8 cellular contexts compared by ENCODE assay signal in genomic region chr6:159761135-159761872, GRCh38. TPM values are rescaled to one million over a fixed set of nuclear protein-coding genes. Genes with fewer than 3 reads are reported as not detected.
DNase-seq lines count a peak whose midpoint lies in the region; ATAC-seq, FAIRE-seq and TF ChIP-seq lines count a peak whose summit lies in the region.

No MANE protein-coding gene starts in this region.

- peak overlapping the region; percentile 86 to 95 (median 88) for H3K4me3 ChIP-seq in esophagus squamous epithelium

- peaks cover 52% of the 10 kb centered on the region for H3K36me3 Mint-ChIP-seq in T-helper 2 cell treated with Interferon-gamma antibody and Interleukin-4, amounts not matched to agents 5 μg/mL and 100 μg/mL, for 36 hours (ENCODE audit: low read depth)
- H3K36me3 Mint-ChIP-seq in WTC11, result peaks cover 51% of the 10 kb centered on the region
- H3K36me3 Mint-ChIP-seq in natural killer cell treated with Interleukin-12 subunit alpha and Interleukin-12 subunit beta and Interleukin-15 and Interleukin-18, amount 100 ng/mL, for 72 hours, result peaks cover 20% of the 10 kb centered on the region

- CTCF ChIA-PET in WTC11 (lab: Charles Lee), result no interaction called here

- no peaks in the 10 kb centered on the region for H3K9me3 Mint-ChIP-seq in T-helper 2 cell treated with Interferon-gamma antibody and Interleukin-4, amounts not matched to agents 5 μg/mL and 100 μg/mL, for 36 hours
- H3K9me3 Mint-ChIP-seq in WTC11, result no peaks in the 10 kb centered on the region
- no peaks in the 10 kb centered on the region for H3K9me3 Mint-ChIP-seq in natural killer cell treated with Interleukin-12 subunit alpha and Interleukin-12 subunit beta and Interleukin-15 and Interleukin-18, amount 100 ng/mL, for 72 hours

- FAIRE-seq in urothelium cell line (lab: Jason Lieb, UNC), result no peak

- ATAC-seq in HG03039 (IDR thresholded peaks at IDR 0.05; ENCODE audit: unreplicated experiment) (peak; percentile 0), WTC11 (no peak), HG03442 (IDR thresholded peaks at IDR 0.05; ENCODE audit: unreplicated experiment) (no peak)
- ATAC-seq in natural killer cell treated with Interleukin-12 subunit alpha and Interleukin-12 subunit beta and Interleukin-15 and Interleukin-18, amount 100 ng/mL, for 72 hours, result peak in 1 of 2 donors; percentile 2

- peaks cover 14 to 37% (median 21%) of the 10 kb centered on the region in 3 donors for H3K4me1 ChIP-seq in esophagus squamous epithelium

- DNase-seq in T-helper 2 cell treated with Interferon-gamma antibody and Interleukin-4, amounts not matched to agents 5 μg/mL and 100 μg/mL, for 36 hours (ENCODE audit: low spot score), result no peak
- no peak for DNase-seq in T-helper 2 cell
- peak; percentile 29 for DNase-seq in WTC11 (ENCODE audit: low spot score)
- DNase-seq in esophagus squamous epithelium (lab: John Stamatoyannopoulos, UW), result no peak
- DNase-seq in natural killer cell treated with Interleukin-12 subunit alpha and Interleukin-12 subunit beta and Interleukin-15 and Interleukin-18, amount 100 ng/mL, for 72 hours (ENCODE audit: low spot score), result no peak
- DNase-seq in urothelium cell line (ENCODE audit: low spot score), result no peak

- WGBS in esophagus squamous epithelium, 2 donors, result 11 to 13% methylated on average over 6 to 18 of the region's 45 CpGs

- TF ChIP-seq CTCF in WTC11 (IDR thresholded peaks at IDR 0.05) (no peak), esophagus squamous epithelium (IDR thresholded peaks at IDR 0.05) (no peak)

- no peaks in the 10 kb centered on the region for H3K27me3 ChIP-seq in esophagus squamous epithelium

- POLR2A ChIA-PET in WTC11 (lab: Charles Lee), result interaction anchor here (1.0 to 2.2 kb wide), 8 partner anchors 27 to 92 kb away, joined by 3 to 10 read pairs (median 4); partner anchors contain the start of genes MRPL18, TCP1 and WTAP

- peak overlapping the region; percentile 92 to 100 (median 99) for H3K27ac ChIP-seq in esophagus squamous epithelium

- H3K27ac Mint-ChIP-seq in T-helper 2 cell treated with Interferon-gamma antibody and Interleukin-4, amounts not matched to agents 5 μg/mL and 100 μg/mL, for 36 hours, result peak overlapping the region; percentile 98
- H3K27ac Mint-ChIP-seq in WTC11, result peak overlapping the region; percentile 96
- peak overlapping the region; percentile 53 to 89 for H3K27ac Mint-ChIP-seq in natural killer cell treated with Interleukin-12 subunit alpha and Interleukin-12 subunit beta and Interleukin-15 and Interleukin-18, amount 100 ng/mL, for 72 hours

- peak overlapping the region; percentile 90 for H3K4me3 Mint-ChIP-seq in T-helper 2 cell treated with Interferon-gamma antibody and Interleukin-4, amounts not matched to agents 5 μg/mL and 100 μg/mL, for 36 hours
- H3K4me3 Mint-ChIP-seq in WTC11, result peak overlapping the region; percentile 79
- H3K4me3 Mint-ChIP-seq in natural killer cell treated with Interleukin-12 subunit alpha and Interleukin-12 subunit beta and Interleukin-15 and Interleukin-18, amount 100 ng/mL, for 72 hours, result peak overlapping the region; percentile 90

- intact Hi-C loops in esophagus squamous epithelium (cut with DNase I), result loop anchor here (10.0 kb wide), 1 partner anchor 67 kb away; the partner anchor contains the start of gene SOD2

- no peak for TF ChIP-seq POLR2A in esophagus squamous epithelium (IDR thresholded peaks at IDR 0.05)

- peaks cover 8 to 64% (median 21%) of the 10 kb centered on the region in 3 donors for H3K36me3 ChIP-seq in esophagus squamous epithelium

- H3K27me3 Mint-ChIP-seq in T-helper 2 cell treated with Interferon-gamma antibody and Interleukin-4, amounts not matched to agents 5 μg/mL and 100 μg/mL, for 36 hours (ENCODE audit: low read depth), result no peaks in the 10 kb centered on the region
- H3K27me3 Mint-ChIP-seq in WTC11 (ENCODE audit: low read depth), result no peaks in the 10 kb centered on the region; the same call in 1 of the 2 replicates
- H3K27me3 Mint-ChIP-seq in natural killer cell treated with Interleukin-12 subunit alpha and Interleukin-12 subunit beta and Interleukin-15 and Interleukin-18, amount 100 ng/mL, for 72 hours, result no peaks in the 10 kb centered on the region

- H3K9me3 ChIP-seq in esophagus squamous epithelium, result no peaks in the 10 kb centered on the region

- H3K4me1 Mint-ChIP-seq in T-helper 2 cell treated with Interferon-gamma antibody and Interleukin-4, amounts not matched to agents 5 μg/mL and 100 μg/mL, for 36 hours (ENCODE audit: low read depth), result peaks cover 42% of the 10 kb centered on the region
- H3K4me1 Mint-ChIP-seq in WTC11, result peaks cover 34% of the 10 kb centered on the region
- H3K4me1 Mint-ChIP-seq in natural killer cell treated with Interleukin-12 subunit alpha and Interleukin-12 subunit beta and Interleukin-15 and Interleukin-18, amount 100 ng/mL, for 72 hours (ENCODE audit: low read depth in 2 of 2), result peaks cover 32% of the 10 kb centered on the region in 2 donors

TF ChIP-seq in WTC11, 78 proteins besides CTCF, POLR2A, EP300 and RAD21 (continues in another document):
- TF ChIP-seq NFATC4 (CRISPR knock-in tag; IDR thresholded peaks at IDR 0.05), result no peak
- TF ChIP-seq ARID4B (CRISPR knock-in tag; IDR thresholded peaks at IDR 0.05; ENCODE audit: borderline replicate concordance), result 0 out of 2 replicates have a peak, but pooled peaks have one; percentile 3
- TF ChIP-seq MXD4 (CRISPR knock-in tag; IDR thresholded peaks at IDR 0.05; ENCODE audit: borderline replicate concordance), result no peak
- TF ChIP-seq SMAD3 (CRISPR knock-in tag; IDR thresholded peaks at IDR 0.05; ENCODE audit: borderline replicate concordance), result 0 out of 2 replicates have a peak, but pooled peaks have one; percentile 53
- TF ChIP-seq NR1H2 (CRISPR knock-in tag; IDR thresholded peaks at IDR 0.05), result no peak

RNA-seq across cellular contexts. Expression of gene ACAT2, which starts 0.5 kb away (rescaled TPM):
- 96.1 to 138 TPM (median 98.7 TPM) in 3 replicates for total RNA-seq in WTC11 (2021)
- 10 to 100 TPM; 24.9 to 56.8 (median 40.8) TPM for total RNA-seq in esophagus squamous epithelium
- total RNA-seq in natural killer cell treated with Interleukin-12 subunit alpha and Interleukin-12 subunit beta and Interleukin-15 and Interleukin-18, amount 100 ng/mL, for 72 hours, result 10 to 100 TPM; 70.0 to 88.7 TPM

RNA-seq across cellular contexts. Expression of gene TCP1, which starts 28.1 kb away (rescaled TPM):
- total RNA-seq in WTC11 (2021) (293 to 388 TPM (median 301 TPM) in 3 replicates), esophagus squamous epithelium (100 to 1,000 TPM in 3 of 4 donors, 10 to 100 TPM in 1; 75.1 to 189 (median 172) TPM)
- 100 to 1,000 TPM; 360 to 498 TPM for total RNA-seq in natural killer cell treated with Interleukin-12 subunit alpha and Interleukin-12 subunit beta and Interleukin-15 and Interleukin-18, amount 100 ng/mL, for 72 hours

RNA-seq across cellular contexts. Expression of gene MRPL18, which starts 29.0 kb away (rescaled TPM):
- total RNA-seq in WTC11 (2021), result 81.8 to 95.2 TPM (median 83.0 TPM) in 3 replicates
- 10 to 100 TPM; 46.9 to 94.2 (median 56.0) TPM for total RNA-seq in esophagus squamous epithelium
- 10 to 100 TPM; 65.8 to 82.4 TPM for total RNA-seq in natural killer cell treated with Interleukin-12 subunit alpha and Interleukin-12 subunit beta and Interleukin-15 and Interleukin-18, amount 100 ng/mL, for 72 hours

RNA-seq across cellular contexts. Expression of gene WTAP, which starts 34.0 kb away (rescaled TPM):
- total RNA-seq in WTC11 (2021) (88.8 to 92.7 TPM (median 91.9 TPM) in 3 replicates), esophagus squamous epithelium (100 to 1,000 TPM in 1 of 4 donors, 10 to 100 TPM in 3; 45.0 to 105 (median 82.6) TPM)
- total RNA-seq in natural killer cell treated with Interleukin-12 subunit alpha and Interleukin-12 subunit beta and Interleukin-15 and Interleukin-18, amount 100 ng/mL, for 72 hours, result 100 to 1,000 TPM in 1 of 2 donors, 10 to 100 TPM in 1; 98.4 to 106 TPM

RNA-seq across cellular contexts. Expression of gene PNLDC1, which starts 38.8 kb away (rescaled TPM):
- total RNA-seq in WTC11 (2021) (0.16 to 0.39 TPM (median 0.34 TPM) in 3 replicates), esophagus squamous epithelium (not detected)
- 1 to 10 TPM in 1 of 2 donors, under 1 TPM in 1; 0.24 to 1.1 TPM for total RNA-seq in natural killer cell treated with Interleukin-12 subunit alpha and Interleukin-12 subunit beta and Interleukin-15 and Interleukin-18, amount 100 ng/mL, for 72 hours
